In genomic region chr5:20113930-20114329, GRCh38 we compare ENCODE assay signal across 22 cellular contexts.
A peak's percentile ranks its signal among the peaks of the same experiment; 100 is the strongest.
DNase-seq lines count a peak whose midpoint lies in the region; ATAC-seq, FAIRE-seq and TF ChIP-seq lines count a peak whose summit lies in the region.
"Had no signal": no experiment of that assay in that cellular context is flagged by ENCODE, and none has a peak within 500 bp of the region (broad histone marks: within the 10 kb centered on the region; RNA-seq: fewer than 3 reads in every experiment).

No MANE protein-coding gene starts in this region.

- no peak overlapping the region for H3K4ac ChIP-seq in IMR-90 (ENCODE audit: low read depth, low read length)

- H3K14ac ChIP-seq in IMR-90 (replicated peaks; ENCODE audit: low read depth, low read length), result no peak overlapping the region

- H3K27me3 ChIP-seq in HepG2 (ENCODE audit: control insufficient read depth in 1 of 2, insufficient read depth in 2 of 2, low read length in 2 of 2), result no peaks in the 10 kb centered on the region
- H3K27me3 ChIP-seq in right lobe of liver, result no peaks in the 10 kb centered on the region
- H3K27me3 ChIP-seq in IMR-90 (ENCODE audit: control insufficient read depth, insufficient read depth, low read length), result no peaks in the 10 kb centered on the region
- H3K27me3 ChIP-seq: BLaER1 treated with 17β-estradiol and CSF1 and Interleukin-3, amounts not matched to agents 10 nM and 100 nM had no signal

- TF ChIP-seq EP300 in HepG2 (IDR thresholded peaks at IDR 0.05; ENCODE audit: low read depth in 2 of 2, low read length in 2 of 2) (no peak), HepG2 (CRISPR knock-in tag; IDR thresholded peaks at IDR 0.05; ENCODE audit: borderline replicate concordance) (no peak)

- BruUV-seq in HepG2 (replicated peaks; lab: Mats Ljungman, UMichigan) (no TSS peak), IMR-90 (replicated peaks; lab: Mats Ljungman, UMichigan) (no TSS peak)

- TF ChIP-seq POLR2A in HepG2 (IDR thresholded peaks at IDR 0.05; ENCODE audit: insufficient read depth in 1 of 2, low read depth in 2 of 2, low read length in 2 of 2) (no peak), right lobe of liver (IDR thresholded peaks at IDR 0.05) (no peak), IMR-90 (IDR thresholded peaks at IDR 0.05; ENCODE audit: low read depth, low read length) (no peak)

- H4K20me1 ChIP-seq in HepG2 (ENCODE audit: insufficient read depth, low read length) (no peaks in the 10 kb centered on the region), IMR-90 (ENCODE audit: insufficient read depth, low read length) (no peaks in the 10 kb centered on the region)
- H4K20me1 ChIP-seq: BLaER1 treated with 17β-estradiol and CSF1 and Interleukin-3, amounts not matched to agents 10 nM and 100 nM had no signal

- no peak overlapping the region for H3K23ac ChIP-seq in IMR-90 (ENCODE audit: low read depth, low read length)

- no peak overlapping the region for H2BK5ac ChIP-seq in IMR-90 (ENCODE audit: low read depth, low read length, poor library complexity, severe bottlenecking)

- no peak overlapping the region for H3K4me3 ChIP-seq in HepG2 (replicated peaks in 1 of 3; ENCODE audit: insufficient read depth in 1 of 3, low read depth in 2 of 3, low read length in 3 of 3)
- no peak overlapping the region for H3K4me3 ChIP-seq in right lobe of liver
- no peak overlapping the region for H3K4me3 ChIP-seq in IMR-90 (ENCODE audit: insufficient read depth, low read depth, low read length)
- H3K4me3 ChIP-seq: BLaER1 treated with 17β-estradiol and CSF1 and Interleukin-3, amounts not matched to agents 10 nM and 100 nM had no signal

- H3K79me1 ChIP-seq in IMR-90 (ENCODE audit: low read depth in 1 of 2, low read length in 2 of 2), result no peaks in the 10 kb centered on the region

- in situ Hi-C loops in HepG2 (cut with HindIII; ENCODE audit: extremely low pct_ligation_motif_present, low pct_unique_long_range_greater_than_20kb), result no loop called here
- in situ Hi-C loops in IMR-90 (cut with MboI; ENCODE audit: low sequenced_read_pairs), result no loop called here

- no peaks in the 10 kb centered on the region for H3K79me2 ChIP-seq in HepG2 (ENCODE audit: insufficient read depth, low read length)

- H3K4me2 ChIP-seq in HepG2 (ENCODE audit: low read depth, low read length), result no peak overlapping the region
- H3K4me2 ChIP-seq in IMR-90 (ENCODE audit: low read depth, low read length), result no peak overlapping the region
- H3K4me2 ChIP-seq: BLaER1 treated with 17β-estradiol and CSF1 and Interleukin-3, amounts not matched to agents 10 nM and 100 nM had no signal

- no peak overlapping the region for H3K27ac ChIP-seq in HepG2 (ENCODE audit: extremely low read length, insufficient read depth, low read length)
- no peak overlapping the region for H3K27ac ChIP-seq in right lobe of liver
- no peak overlapping the region for H3K27ac ChIP-seq in IMR-90 (ENCODE audit: insufficient read depth, low read length)
- H3K27ac ChIP-seq: BLaER1 treated with 17β-estradiol and CSF1 and Interleukin-3, amounts not matched to agents 10 nM and 100 nM; C4-2B had no signal

- H2AK5ac ChIP-seq in IMR-90 (ENCODE audit: low read depth, low read length), result no peak overlapping the region

- H4K8ac ChIP-seq in IMR-90 (ENCODE audit: low read depth in 2 of 2, low read length in 2 of 2), result no peak overlapping the region

- H4K91ac ChIP-seq in IMR-90 (ENCODE audit: insufficient read depth, low read depth, low read length), result no peak overlapping the region

- H2BK120ac ChIP-seq in IMR-90 (ENCODE audit: low read depth, low read length), result no peak overlapping the region

- TF ChIP-seq CTCF in HepG2 (CRISPR knock-in tag; IDR thresholded peaks at IDR 0.05) (no peak), right lobe of liver (IDR thresholded peaks at IDR 0.05) (no peak), IMR-90 (conservative IDR thresholded peaks at IDR 0.05; ENCODE audit: low read depth, low read length) (no peak)

- FAIRE-seq in HepG2 (lab: Jason Lieb, UNC), result no peak
- FAIRE-seq: A204.1, D721Med, G401.6, GM12891, GM19239 had no signal

- H3K18ac ChIP-seq in IMR-90 (ENCODE audit: low read depth, low read length), result no peak overlapping the region

- no peak for ATAC-seq in HepG2
- ATAC-seq in right lobe of liver, result no peak
- no peak for ATAC-seq in IMR-90 (ENCODE audit: low read depth)
- ATAC-seq: CD8-positive, alpha-beta T cell had no signal

- DNase-seq in NCI-H510A treated with DMSO at 0.1 percent for 48 hours (lab: John Stamatoyannopoulos, UW) (peak; percentile 46), NCI-H510A (lab: John Stamatoyannopoulos, UW) (no peak), HepG2 (ENCODE audit: low spot score) (no peak), right lobe of liver (no peak), IMR-90 (no peak)
- DNase-seq in NK-92 treated with Interleukin-12 subunit alpha and Interleukin-12 subunit beta, amount 100 ng/mL, for 24 hours (lab: John Stamatoyannopoulos, UW), result no peak
- no peak for DNase-seq in activated CD4-positive, alpha-beta T cell treated with anti-CD3 and anti-CD28 coated beads for 1 hour
- DNase-seq: 8988T; AML-193; Caco-2; Calu3; CD4-positive, alpha-beta T cell; CD8-positive, alpha-beta T cell; DMS79 treated with DMSO at 0.1 percent for 48 hours; GF-D8 had no signal

- CTCF ChIA-PET in HepG2 (lab: Yijun Ruan, JAX; ENCODE audit: low intra/inter-chr PET ratio, low total read pairs), result no interaction called here
- CTCF ChIA-PET in IMR-90 (lab: Yijun Ruan, JAX), result no interaction called here

- H3K9me1 ChIP-seq in IMR-90 (ENCODE audit: insufficient read depth, low read length), result no peaks in the 10 kb centered on the region

- H2BK15ac ChIP-seq in IMR-90 (ENCODE audit: low read depth, low read length), result no peak overlapping the region

- dilution Hi-C loops in IMR-90 (cut with HindIII; ENCODE audit: low sequenced_read_pairs, unreplicated experiment), result no loop called here

- H3K4me1 ChIP-seq in HepG2 (ENCODE audit: insufficient read depth, low read length) (no peaks in the 10 kb centered on the region), right lobe of liver (no peaks in the 10 kb centered on the region), IMR-90 (ENCODE audit: control insufficient read depth, insufficient read depth, low read length) (no peaks in the 10 kb centered on the region)
- H3K4me1 ChIP-seq: BLaER1 treated with 17β-estradiol and CSF1 and Interleukin-3, amounts not matched to agents 10 nM and 100 nM; Caco-2 had no signal

- 4% methylated on average over 4 of the region's 4 CpGs for WGBS in HepG2 (ENCODE audit: low lambda C conversion rate)
- WGBS in right lobe of liver (ENCODE audit: insufficient coverage, low coverage, low lambda C conversion rate, missing lambda C conversion rate), result 55% methylated on average over 4 of the region's 4 CpGs
- no CpG with 5 or more reads among the region's 4 CpGs for WGBS in IMR-90 (ENCODE audit: extremely low coverage in 2 of 2, insufficient read length in 1 of 2), 2 experiments

- no peak overlapping the region for H2BK20ac ChIP-seq in IMR-90 (ENCODE audit: low read depth, low read length)

- H3K9me3 ChIP-seq in HepG2 (ENCODE audit: low read length) (no peaks in the 10 kb centered on the region), right lobe of liver (no peaks in the 10 kb centered on the region), IMR-90 (ENCODE audit: control insufficient read depth, insufficient read depth, low read length) (peaks cover 2% of the 10 kb centered on the region; the same call in 1 of the 2 replicates)
- H3K9me3 ChIP-seq: BLaER1 treated with 17β-estradiol and CSF1 and Interleukin-3, amounts not matched to agents 10 nM and 100 nM; Caco-2 had no signal

- POLR2A ChIA-PET in HepG2 (lab: Yijun Ruan, JAX) (no interaction called here), IMR-90 (lab: Charles Lee; ENCODE audit: unreplicated experiment) (no interaction called here)

- no peak overlapping the region for H3K9ac ChIP-seq in HepG2 (ENCODE audit: insufficient read depth, low read depth, low read length)
- no peak overlapping the region for H3K9ac ChIP-seq in IMR-90 (ENCODE audit: low read depth, low read length)
- H3K9ac ChIP-seq: BLaER1 treated with 17β-estradiol and CSF1 and Interleukin-3, amounts not matched to agents 10 nM and 100 nM had no signal

- no peak overlapping the region for H4K5ac ChIP-seq in IMR-90 (ENCODE audit: low read depth, low read length)

- H3K36me3 ChIP-seq in HepG2 (replicated peaks in 1 of 2; ENCODE audit: control insufficient read depth in 1 of 2, insufficient read depth in 2 of 2, low read length in 2 of 2), result no peaks in the 10 kb centered on the region
- H3K36me3 ChIP-seq in right lobe of liver, result no peaks in the 10 kb centered on the region
- no peaks in the 10 kb centered on the region for H3K36me3 ChIP-seq in IMR-90 (ENCODE audit: control insufficient read depth, insufficient read depth, low read length)
- H3K36me3 ChIP-seq: BLaER1 treated with 17β-estradiol and CSF1 and Interleukin-3, amounts not matched to agents 10 nM and 100 nM had no signal

- H2AFZ ChIP-seq in HepG2 (ENCODE audit: low read length) (no peak overlapping the region), IMR-90 (replicated peaks; ENCODE audit: low read length, poor library complexity) (no peak overlapping the region)

- no peak overlapping the region for H3K56ac ChIP-seq in IMR-90 (ENCODE audit: extremely low read depth, insufficient read depth, low read length)

- intact Hi-C loops in HepG2 (cut with micrococcal nuclease; ENCODE audit: unreplicated experiment), result no loop called here
- intact Hi-C loops in right lobe of liver (cut with DNase I), result no loop called here
- intact Hi-C loops in IMR-90 (cut with micrococcal nuclease), result no loop called here

- TF ChIP-seq RAD21 in HepG2 (CRISPR knock-in tag; IDR thresholded peaks at IDR 0.05) (no peak), IMR-90 (IDR thresholded peaks at IDR 0.05; ENCODE audit: low read length) (no peak)

- no peak overlapping the region for H2AK9ac ChIP-seq in IMR-90 (replicated peaks; ENCODE audit: low read depth, low read length, poor library complexity)

TF ChIP-seq in HepG2, 621 proteins besides CTCF, POLR2A, EP300 and RAD21 (continues in another document):
- no peak for TF ChIP-seq SP1 (IDR thresholded peaks at IDR 0.05)
- no peak for TF ChIP-seq SP1 (CRISPR knock-in tag; IDR thresholded peaks at IDR 0.05)
- no peak for TF ChIP-seq ZNF883 (CRISPR knock-in tag; IDR thresholded peaks at IDR 0.05; ENCODE audit: not compliant biosample characterization)
- TF ChIP-seq ZKSCAN1 (IDR thresholded peaks at IDR 0.05; ENCODE audit: low read length), result no peak
- TF ChIP-seq YEATS2 (CRISPR knock-in tag; IDR thresholded peaks at IDR 0.05; ENCODE audit: borderline replicate concordance), result no peak
- no peak for TF ChIP-seq ZNF10 (CRISPR knock-in tag; IDR thresholded peaks at IDR 0.05; ENCODE audit: borderline replicate concordance, low read depth)

TF ChIP-seq in IMR-90, 13 proteins besides CTCF, POLR2A, EP300 and RAD21 (continues in another document):
- TF ChIP-seq MAFK (IDR thresholded peaks at IDR 0.05; ENCODE audit: low read depth, low read length), result 0 out of 2 replicates have a peak, but pooled peaks have one; percentile 13
